27 cellular contexts compared by ENCODE assay signal in genomic region chr7:7884855-7885254, GRCh38.
DNase-seq lines count a peak whose midpoint lies in the region; TF ChIP-seq lines count a peak whose summit lies in the region.
"Had no signal": no experiment of that assay in that cellular context is flagged by ENCODE, and none has a peak within 500 bp of the region (broad histone marks: within the 10 kb centered on the region; RNA-seq: fewer than 3 reads in every experiment).

No MANE protein-coding gene starts in this region.

- in situ Hi-C loops in GM23248 (cut with MboI): no loop called here

- H3K9me3 ChIP-seq in GM23248 (ENCODE audit: low read depth): no peaks in the 10 kb centered on the region
- H3K9me3 ChIP-seq: gastroesophageal sphincter, Peyer's patch, SJCRH30, testis had no signal

- no peak overlapping the region for H2AFZ ChIP-seq in GM23248

- H3K9ac ChIP-seq in GM23248: no peak overlapping the region

- H3F3A ChIP-seq in GM23248 (ENCODE audit: insufficient read depth): peaks cover 9% of the 10 kb centered on the region; the same call in 1 of the 2 replicates

- 6% methylated on average over 3 of the region's 3 CpGs for WGBS in GM23248 (ENCODE audit: low coverage in 1 of 2, low lambda C conversion rate in 2 of 2, missing lambda C conversion rate in 2 of 2), 2 experiments

- H3K4me1 ChIP-seq in GM23248 (ENCODE audit: insufficient read depth): peaks cover 4% of the 10 kb centered on the region; the same call in 1 of the 2 replicates
- H3K4me1 ChIP-seq: gastroesophageal sphincter, Peyer's patch, testis had no signal

- DNase-seq in GM23248 (peak; percentile 61), RKO (ENCODE audit: low spot score) (peak; percentile 22), cardiac fibroblast (ENCODE audit: low read depth in 2 of 2) (peak; percentile 13 to 67), kidney tubule cell (ENCODE audit: low spot score) (peak; percentile 6), occipital lobe (lab: John Stamatoyannopoulos, UW) (no peak), SW480 (ENCODE audit: low spot score) (no peak)
- no peak for DNase-seq in activated CD4-positive, alpha-beta T cell treated with anti-CD3 and anti-CD28 coated beads for 4 hours
- no peak for DNase-seq in activated T-cell treated with anti-CD3 and anti-CD28 coated beads, Interleukin-2, amount 50 U/mL, for 48 hours
- DNase-seq: activated CD4-positive, CD25-positive, alpha-beta regulatory T cell treated with anti-CD3 and anti-CD28 coated beads, Interleukin-2, amount 50 U/mL, for 72 hours; activated CD8-positive, alpha-beta T cell treated with anti-CD3 and anti-CD28 coated beads, Interleukin-2, amount 10 ng/mL, durations not matched to agents 7 days and 5 days; activated effector memory CD4-positive, alpha-beta T cell treated with Interleukin-2 at 50 U/mL for 16 hours; activated naive CD8-positive, alpha-beta T cell treated with anti-CD3 and anti-CD28 coated beads, Interleukin-2, amount 10 ng/mL, durations not matched to agents 7 days and 5 days; Calu3; DND-41; effector CD8-positive, alpha-beta T cell; erythroblast; hippocampal formation; immature natural killer cell; naive thymus-derived CD4-positive, alpha-beta T cell; NCI-H1092; NCI-H1930; NCI-H69; Peyer's patch; SJCRH30; stimulated activated naive CD4-positive, alpha-beta T cell treated with Interleukin-2 at 50 U/mL for 16 hours; testis had no signal

- no peaks in the 10 kb centered on the region for H3K36me3 ChIP-seq in GM23248 (ENCODE audit: low read depth)
- H3K36me3 ChIP-seq: Peyer's patch, SJCRH30 had no signal

- no peak overlapping the region for H3K27ac ChIP-seq in GM23248
- H3K27ac ChIP-seq: gastroesophageal sphincter, Peyer's patch, SJCRH30, testis had no signal

- H3K4me3 ChIP-seq in GM23248 (no peak overlapping the region), cardiac fibroblast (replicated peaks in 1 of 2; ENCODE audit: low read depth in 2 of 2, low read length in 2 of 2) (no peak overlapping the region)
- H3K4me3 ChIP-seq: gastroesophageal sphincter, Peyer's patch, SJCRH30, testis had no signal

- TF ChIP-seq CTCF in cardiac fibroblast (IDR thresholded peaks at IDR 0.05; ENCODE audit: low read depth, low read length): no peak

- H3K9me2 ChIP-seq in GM23248 (ENCODE audit: insufficient read depth): no peaks in the 10 kb centered on the region

- no peak overlapping the region for H3K4me2 ChIP-seq in GM23248 (ENCODE audit: unreplicated experiment)

- no peaks in the 10 kb centered on the region for H3K27me3 ChIP-seq in GM23248 (replicated peaks; ENCODE audit: insufficient read depth)
- H3K27me3 ChIP-seq: gastroesophageal sphincter, Peyer's patch, SJCRH30, testis had no signal

- no peaks in the 10 kb centered on the region for H4K20me1 ChIP-seq in GM23248 (ENCODE audit: insufficient read depth)

- no peaks in the 10 kb centered on the region for H3K79me2 ChIP-seq in GM23248 (ENCODE audit: insufficient read depth)

Comparison
In these comparisons a context has a peak if more than half of its experiments do, and no peak if none do; other contexts are left out.
1. DNase-seq: peak in GM23248 (single experiment), RKO (single experiment), cardiac fibroblast (2 of 2) and kidney tubule cell (single experiment); none in occipital lobe (single experiment), activated CD4-positive, alpha-beta T cell treated with anti-CD3 and anti-CD28 coated beads for 4 hours (0 of 2), activated T-cell treated with anti-CD3 and anti-CD28 coated beads, Interleukin-2, amount 50 U/mL, for 48 hours (0 of 2) and SW480 (single experiment).